Comparison of ENCODE assay signal across 16 cellular contexts in the genomic region with DNA sequence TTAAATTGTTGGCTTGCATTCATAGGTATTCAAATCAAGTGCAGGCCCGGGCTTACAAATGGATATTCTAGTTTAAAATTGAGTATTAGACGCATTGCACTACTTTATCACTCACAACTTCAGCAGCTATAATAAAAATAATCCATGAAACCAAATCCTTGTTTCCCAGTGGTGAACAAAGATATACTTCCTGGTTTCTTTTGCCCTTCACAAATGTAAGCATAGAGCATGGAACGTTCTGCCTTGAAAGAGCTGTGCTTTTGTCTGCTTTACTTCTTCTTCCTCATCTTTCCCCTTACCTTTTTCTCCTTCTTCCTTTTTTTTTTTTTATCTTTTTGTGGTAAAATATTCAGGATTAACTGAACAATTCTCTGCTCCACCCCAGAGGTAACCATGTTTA. TPM values are rescaled to one million over a fixed set of nuclear protein-coding genes. Genes with fewer than 3 reads are reported as not detected.
DNase-seq lines count a peak whose midpoint lies in the region; ATAC-seq and TF ChIP-seq lines count a peak whose summit lies in the region.
"Had no signal": no experiment of that assay in that cellular context is flagged by ENCODE, and none has a peak within 500 bp of the region (broad histone marks: within the 10 kb centered on the region; RNA-seq: fewer than 3 reads in every experiment).

No MANE protein-coding gene starts in this region.

- intact Hi-C loops in PC-3 (cut with micrococcal nuclease) = loop anchor here (2.0 to 5.0 kb wide), 3 partner anchors 54 to 175 kb away; no protein-coding TSS in a partner anchor
- intact Hi-C loops in stomach (cut with DNase I; ENCODE audit: low total_unique reads) = no loop called here

- TF ChIP-seq CTCF in PC-3 (conservative IDR thresholded peaks at IDR 0.05; ENCODE audit: low read depth, low read length) = no peak
- no peak for TF ChIP-seq CTCF in chondrocyte (IDR thresholded peaks at IDR 0.05)
- TF ChIP-seq CTCF in mesothelial cell of epicardium (IDR thresholded peaks at IDR 0.05; ENCODE audit: unreplicated experiment) = no peak
- no peak for TF ChIP-seq CTCF in stomach (IDR thresholded peaks at IDR 0.05)
- no peak for TF ChIP-seq CTCF in WTC11 (IDR thresholded peaks at IDR 0.05)

- H3K9me2 ChIP-seq in PC-3 (replicated peaks; ENCODE audit: low read length) = no peaks in the 10 kb centered on the region

- H3F3A ChIP-seq in PC-3 (ENCODE audit: low read length, unreplicated experiment) = peaks cover 6% of the 10 kb centered on the region

- ATAC-seq in PC-3 = no peak
- no peak for ATAC-seq in GM21825 (IDR thresholded peaks at IDR 0.05; ENCODE audit: unreplicated experiment)
- no peak for ATAC-seq in WTC11
- ATAC-seq: natural killer cell had no signal

- no peaks in the 10 kb centered on the region for H3K36me3 ChIP-seq in PC-3 (ENCODE audit: low read depth, low read length)
- H3K36me3 ChIP-seq in stomach = no peaks in the 10 kb centered on the region

- POLR2A ChIA-PET in PC-3 (lab: Charles Lee; ENCODE audit: unreplicated experiment) (no interaction called here), WTC11 (lab: Charles Lee) (no interaction called here)

- no peaks in the 10 kb centered on the region for H4K20me1 ChIP-seq in PC-3 (ENCODE audit: low read length)

- H3K4me3 ChIP-seq in PC-3 (ENCODE audit: low read length) (peak overlapping the region; percentile 54; the same call in 1 of the 2 replicates), stomach (no peak overlapping the region)
- H3K4me3 ChIP-seq: testis had no signal

- H3K27ac Mint-ChIP-seq in chondrocyte (ENCODE audit: unreplicated experiment) (peak overlapping the region; percentile 95), mesothelial cell of epicardium (peak overlapping the region; percentile 72), WTC11 (no peak overlapping the region)
- H3K27ac Mint-ChIP-seq: B cell, natural killer cell had no signal

- BruUV-seq in PC-3 (replicated peaks; lab: Mats Ljungman, UMichigan) = no TSS peak

- H2AFZ ChIP-seq in PC-3 (ENCODE audit: low read length) = no peak overlapping the region

- no peak overlapping the region for H3K4me3 Mint-ChIP-seq in chondrocyte (ENCODE audit: unreplicated experiment)
- H3K4me3 Mint-ChIP-seq in mesothelial cell of epicardium = no peak overlapping the region
- no peak overlapping the region for H3K4me3 Mint-ChIP-seq in WTC11
- H3K4me3 Mint-ChIP-seq: B cell, natural killer cell had no signal

- no peaks in the 10 kb centered on the region for H3K27me3 Mint-ChIP-seq in chondrocyte (ENCODE audit: low read depth)
- no peaks in the 10 kb centered on the region for H3K27me3 Mint-ChIP-seq in mesothelial cell of epicardium (ENCODE audit: low read depth)
- H3K27me3 Mint-ChIP-seq in WTC11 (ENCODE audit: low read depth) = no peaks in the 10 kb centered on the region
- H3K27me3 Mint-ChIP-seq: B cell had no signal

- H3K27me3 ChIP-seq in PC-3 (ENCODE audit: low read length) = no peaks in the 10 kb centered on the region
- no peaks in the 10 kb centered on the region for H3K27me3 ChIP-seq in stomach
- H3K27me3 ChIP-seq: foreskin keratinocyte, testis had no signal

- peaks cover 4% of the 10 kb centered on the region for H3K36me3 Mint-ChIP-seq in chondrocyte (ENCODE audit: low read depth)
- H3K36me3 Mint-ChIP-seq in mesothelial cell of epicardium = no peaks in the 10 kb centered on the region
- no peaks in the 10 kb centered on the region for H3K36me3 Mint-ChIP-seq in WTC11
- H3K36me3 Mint-ChIP-seq: natural killer cell had no signal

- CTCF ChIA-PET in PC-3 (lab: Charles Lee) = interaction anchor here (0.6 kb wide), 1 partner anchor 697 kb away, joined by 4 read pairs; no protein-coding TSS in a partner anchor
- CTCF ChIA-PET in WTC11 (lab: Charles Lee) = interaction anchor here (0.9 to 1.3 kb wide), 2 partner anchors 10 to 148 kb away, joined by 3 to 4 read pairs; a partner anchor contains a TSS

- peak overlapping the region; percentile 86 for H3K4me2 ChIP-seq in PC-3 (ENCODE audit: low read length)

- H3K27ac ChIP-seq in PC-3 (ENCODE audit: low read length) = peak overlapping the region; percentile 70; the same call in 1 of the 2 replicates
- H3K27ac ChIP-seq in stomach = peak overlapping the region in 4 of 5 donors; percentile 53 to 79 (median 70)
- H3K27ac ChIP-seq: foreskin keratinocyte had no signal

- H3K9me3 Mint-ChIP-seq in chondrocyte (ENCODE audit: low read depth) (no peaks in the 10 kb centered on the region), mesothelial cell of epicardium (no peaks in the 10 kb centered on the region), WTC11 (no peaks in the 10 kb centered on the region)
- H3K9me3 Mint-ChIP-seq: natural killer cell had no signal

- 47 to 61% (median 56%) methylated on average over 3 of the region's 3 CpGs for WGBS in stomach, 5 donors

- no peaks in the 10 kb centered on the region for H3K9me3 ChIP-seq in PC-3 (ENCODE audit: low read length)
- H3K9me3 ChIP-seq in stomach = no peaks in the 10 kb centered on the region
- H3K9me3 ChIP-seq: testis had no signal

- TF ChIP-seq POLR2A in stomach (IDR thresholded peaks at IDR 0.05) = no peak

- TF ChIP-seq EP300 in stomach (IDR thresholded peaks at IDR 0.05) = no peak

- peaks cover 89% of the 10 kb centered on the region for H3K4me1 Mint-ChIP-seq in chondrocyte (ENCODE audit: low read depth)
- H3K4me1 Mint-ChIP-seq in mesothelial cell of epicardium = peaks cover 30% of the 10 kb centered on the region
- H3K4me1 Mint-ChIP-seq in WTC11 = peaks cover 36% of the 10 kb centered on the region
- H3K4me1 Mint-ChIP-seq: B cell, natural killer cell had no signal

- peaks cover 18% of the 10 kb centered on the region for H3K4me1 ChIP-seq in PC-3 (ENCODE audit: insufficient read depth, low read length)
- H3K4me1 ChIP-seq in stomach = peaks cover 0 to 61% (median 20%) of the 10 kb centered on the region in 4 donors

- DNase-seq in PC-3 = no peak
- DNase-seq in chondrocyte (ENCODE audit: low spot score) = no peak
- DNase-seq in mesothelial cell of epicardium (ENCODE audit: low spot score in 2 of 2, unreplicated experiment in 2 of 2) = no peak
- no peak for DNase-seq in stomach
- DNase-seq in SW480 (ENCODE audit: low spot score) = no peak
- DNase-seq in WTC11 (ENCODE audit: low spot score) = no peak
- DNase-seq: activated CD4-positive, CD25-positive, alpha-beta regulatory T cell treated with anti-CD3 and anti-CD28 coated beads, Interleukin-2, amount 50 U/mL, for 72 hours; cerebellar nuclear complex; foreskin keratinocyte; GDM1; natural killer cell; NCI-H1417; SHP77 treated with DMSO at 0.1 percent for 48 hours; testis had no signal

- H3K9ac ChIP-seq in PC-3 (ENCODE audit: low read length) = no peak overlapping the region

- H3K79me2 ChIP-seq in PC-3 (ENCODE audit: low read length) = peaks cover 64% of the 10 kb centered on the region

TF ChIP-seq in WTC11, 78 proteins besides CTCF, POLR2A, EP300 and RAD21 (continues in another document):
- TF ChIP-seq, protein P1, sequence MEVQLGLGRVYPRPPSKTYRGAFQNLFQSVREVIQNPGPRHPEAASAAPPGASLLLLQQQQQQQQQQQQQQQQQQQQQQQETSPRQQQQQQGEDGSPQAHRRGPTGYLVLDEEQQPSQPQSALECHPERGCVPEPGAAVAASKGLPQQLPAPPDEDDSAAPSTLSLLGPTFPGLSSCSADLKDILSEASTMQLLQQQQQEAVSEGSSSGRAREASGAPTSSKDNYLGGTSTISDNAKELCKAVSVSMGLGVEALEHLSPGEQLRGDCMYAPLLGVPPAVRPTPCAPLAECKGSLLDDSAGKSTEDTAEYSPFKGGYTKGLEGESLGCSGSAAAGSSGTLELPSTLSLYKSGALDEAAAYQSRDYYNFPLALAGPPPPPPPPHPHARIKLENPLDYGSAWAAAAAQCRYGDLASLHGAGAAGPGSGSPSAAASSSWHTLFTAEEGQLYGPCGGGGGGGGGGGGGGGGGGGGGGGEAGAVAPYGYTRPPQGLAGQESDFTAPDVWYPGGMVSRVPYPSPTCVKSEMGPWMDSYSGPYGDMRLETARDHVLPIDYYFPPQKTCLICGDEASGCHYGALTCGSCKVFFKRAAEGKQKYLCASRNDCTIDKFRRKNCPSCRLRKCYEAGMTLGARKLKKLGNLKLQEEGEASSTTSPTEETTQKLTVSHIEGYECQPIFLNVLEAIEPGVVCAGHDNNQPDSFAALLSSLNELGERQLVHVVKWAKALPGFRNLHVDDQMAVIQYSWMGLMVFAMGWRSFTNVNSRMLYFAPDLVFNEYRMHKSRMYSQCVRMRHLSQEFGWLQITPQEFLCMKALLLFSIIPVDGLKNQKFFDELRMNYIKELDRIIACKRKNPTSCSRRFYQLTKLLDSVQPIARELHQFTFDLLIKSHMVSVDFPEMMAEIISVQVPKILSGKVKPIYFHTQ (CRISPR knock-in tag; IDR thresholded peaks at IDR 0.05) = no peak
- no peak for TF ChIP-seq ZNF138 (CRISPR knock-in tag; conservative IDR thresholded peaks at IDR 0.05)
- TF ChIP-seq, protein P2, sequence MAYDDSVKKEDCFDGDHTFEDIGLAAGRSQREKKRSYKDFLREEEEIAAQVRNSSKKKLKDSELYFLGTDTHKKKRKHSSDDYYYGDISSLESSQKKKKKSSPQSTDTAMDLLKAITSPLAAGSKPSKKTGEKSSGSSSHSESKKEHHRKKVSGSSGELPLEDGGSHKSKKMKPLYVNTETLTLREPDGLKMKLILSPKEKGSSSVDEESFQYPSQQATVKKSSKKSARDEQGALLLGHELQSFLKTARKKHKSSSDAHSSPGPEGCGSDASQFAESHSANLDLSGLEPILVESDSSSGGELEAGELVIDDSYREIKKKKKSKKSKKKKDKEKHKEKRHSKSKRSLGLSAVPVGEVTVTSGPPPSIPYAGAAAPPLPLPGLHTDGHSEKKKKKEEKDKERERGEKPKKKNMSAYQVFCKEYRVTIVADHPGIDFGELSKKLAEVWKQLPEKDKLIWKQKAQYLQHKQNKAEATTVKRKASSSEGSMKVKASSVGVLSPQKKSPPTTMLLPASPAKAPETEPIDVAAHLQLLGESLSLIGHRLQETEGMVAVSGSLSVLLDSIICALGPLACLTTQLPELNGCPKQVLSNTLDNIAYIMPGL (CRISPR knock-in tag; IDR thresholded peaks at IDR 0.05) = no peak
- no peak for TF ChIP-seq SOX15 (CRISPR knock-in tag; IDR thresholded peaks at IDR 0.05)
- TF ChIP-seq PRRX2 (CRISPR knock-in tag; IDR thresholded peaks at IDR 0.05) = no peak
- TF ChIP-seq FOXJ3 (CRISPR knock-in tag; IDR thresholded peaks at IDR 0.05; ENCODE audit: borderline replicate concordance) = no peak
- TF ChIP-seq OVOL2 (CRISPR knock-in tag; IDR thresholded peaks at IDR 0.05; ENCODE audit: borderline replicate concordance) = no peak

RNA-seq across cellular contexts. Expression of a gene that starts 57.0 kb away (rescaled TPM):
- total RNA-seq in PC-3 (2014; rRNA removed) = 65.9 and 68.2 TPM in 2 replicates
- total RNA-seq in chondrocyte = 91.8 to 93.0 TPM (median 92.7 TPM) in 3 replicates
- 26.1 to 28.9 TPM (median 27.3 TPM) in 3 replicates for total RNA-seq in mesothelial cell of epicardium
- 100 to 1,000 TPM in 1 of 5 donors, 10 to 100 TPM in 4; 39.7 to 113 (median 58.4) TPM for total RNA-seq in stomach
- polyA plus RNA-seq in stomach = 10 to 100 TPM; 10.6 to 23.1 (median 20.0) TPM
- total RNA-seq in WTC11 (2021) = 22.8 to 27.8 TPM (median 27.5 TPM) in 3 replicates
- total RNA-seq: B cell had no signal
